Comparison of ENCODE assay signal across 24 cellular contexts in genomic region chr7:158850390-158851174, GRCh38. TPM values are rescaled to one million over a fixed set of nuclear protein-coding genes. Genes with fewer than 3 reads are reported as not detected.
DNase-seq lines count a peak whose midpoint lies in the region; ATAC-seq and TF ChIP-seq lines count a peak whose summit lies in the region.
"Had no signal": no experiment of that assay in that cellular context is flagged by ENCODE, and none has a peak within 500 bp of the region (broad histone marks: within the 10 kb centered on the region; RNA-seq: fewer than 3 reads in every experiment).

No MANE protein-coding gene starts in this region.

- H3K4me3 ChIP-seq in mucosa of stomach (ENCODE audit: low read length) (no peak overlapping the region), MM.1S (ENCODE audit: low read length) (no peak overlapping the region)
- H3K4me3 ChIP-seq: A549, esophagus squamous epithelium, MG63 had no signal

- H3K27me3 ChIP-seq in mucosa of stomach (ENCODE audit: control insufficient read depth, insufficient read depth, low read length) (no peaks in the 10 kb centered on the region), MM.1S (replicated peaks; ENCODE audit: insufficient read depth, low read length) (no peaks in the 10 kb centered on the region)
- H3K27me3 ChIP-seq: esophagus squamous epithelium, MG63 had no signal

- H3K4me1 ChIP-seq in mucosa of stomach (ENCODE audit: control insufficient read depth, insufficient read depth, low read length) (peaks cover 12% of the 10 kb centered on the region), MM.1S (ENCODE audit: low read length) (peaks cover 7% of the 10 kb centered on the region; the same call in 1 of the 2 replicates)

- TF ChIP-seq CTCF in MM.1S (IDR thresholded peaks at IDR 0.05; ENCODE audit: low read length), result no peak

- ATAC-seq in Right ventricle myocardium inferior (peak; percentile 2), left ventricle myocardium superior (peak; percentile 37)
- no peak for ATAC-seq in stimulated activated effector memory CD8-positive, alpha-beta T cell treated with anti-CD3 and anti-CD28 coated beads, Interleukin-12 subunit alpha, Interleukin-12 subunit beta, amount 100 ng/mL, for 72 hours
- ATAC-seq: activated CD4-positive, alpha-beta T cell treated with anti-CD3 and anti-CD28 coated beads for 36 hours; T-helper 17 cell had no signal

- H3K4me3 Mint-ChIP-seq in stimulated activated effector memory CD8-positive, alpha-beta T cell treated with anti-CD3 and anti-CD28 coated beads, Interleukin-12 subunit alpha, Interleukin-12 subunit beta, amount 100 ng/mL, for 72 hours, result no peak overlapping the region
- H3K4me3 Mint-ChIP-seq: activated CD4-positive, alpha-beta T cell treated with anti-CD3 and anti-CD28 coated beads for 36 hours; activated naive CD8-positive, alpha-beta T cell treated with anti-CD3 and anti-CD28 coated beads, Interleukin-2, amount 10 ng/mL, durations not matched to agents 7 days and 5 days; CD4-positive, alpha-beta T cell; stimulated activated naive CD8-positive, alpha-beta T cell treated with anti-CD3 and anti-CD28 coated beads, Interleukin-15, Interleukin-2, amounts not matched to agents 100 ng/mL and 50 ng/mL, for 24 hours; T-helper 17 cell had no signal

- H3K9me3 Mint-ChIP-seq in stimulated activated effector memory CD8-positive, alpha-beta T cell treated with anti-CD3 and anti-CD28 coated beads, Interleukin-12 subunit alpha, Interleukin-12 subunit beta, amount 100 ng/mL, for 72 hours, result no peaks in the 10 kb centered on the region
- H3K9me3 Mint-ChIP-seq: CD4-positive, alpha-beta T cell; stimulated activated naive CD8-positive, alpha-beta T cell treated with anti-CD3 and anti-CD28 coated beads, Interleukin-15, Interleukin-2, amounts not matched to agents 100 ng/mL and 50 ng/mL, for 24 hours had no signal

- no peaks in the 10 kb centered on the region for H3K36me3 ChIP-seq in mucosa of stomach (ENCODE audit: control insufficient read depth, insufficient read depth, low read length)
- no peaks in the 10 kb centered on the region for H3K36me3 ChIP-seq in MM.1S (replicated peaks; ENCODE audit: insufficient read depth, low read length)
- H3K36me3 ChIP-seq: esophagus squamous epithelium, MG63 had no signal

- no peak overlapping the region for H2AFZ ChIP-seq in MM.1S (ENCODE audit: low read length)

- no peaks in the 10 kb centered on the region for H3K79me2 ChIP-seq in MM.1S (ENCODE audit: low read length)

- 0 out of 2 replicates have a peak, but pooled peaks cover 3% of the 10 kb centered on the region for H3F3A ChIP-seq in MM.1S (ENCODE audit: insufficient read depth, low read length)

- peaks cover 19% of the 10 kb centered on the region for H3K4me1 Mint-ChIP-seq in stimulated activated effector memory CD8-positive, alpha-beta T cell treated with anti-CD3 and anti-CD28 coated beads, Interleukin-12 subunit alpha, Interleukin-12 subunit beta, amount 100 ng/mL, for 72 hours

- H3K36me3 Mint-ChIP-seq in stimulated activated effector memory CD8-positive, alpha-beta T cell treated with anti-CD3 and anti-CD28 coated beads, Interleukin-12 subunit alpha, Interleukin-12 subunit beta, amount 100 ng/mL, for 72 hours, result no peaks in the 10 kb centered on the region

- H3K9me2 ChIP-seq in MM.1S (replicated peaks; ENCODE audit: insufficient read depth, low read length), result no peaks in the 10 kb centered on the region

- no peaks in the 10 kb centered on the region for H3K9me3 ChIP-seq in mucosa of stomach (ENCODE audit: control insufficient read depth, low read length)
- no peaks in the 10 kb centered on the region for H3K9me3 ChIP-seq in MM.1S (replicated peaks; ENCODE audit: insufficient read depth, low read length)
- H3K9me3 ChIP-seq: A549, esophagus squamous epithelium had no signal

- DNase-seq in Right ventricle myocardium inferior (ENCODE audit: missing footprints) (no peak), cardiac septum (ENCODE audit: low spot score) (no peak), left ventricle myocardium superior (no peak), NCI-H187 treated with DMSO at 0.1 percent for 48 hours (lab: John Stamatoyannopoulos, UW) (no peak), MM.1S (no peak), T1000 (lab: John Stamatoyannopoulos, UW) (no peak)
- DNase-seq in stimulated activated effector memory CD8-positive, alpha-beta T cell treated with anti-CD3 and anti-CD28 coated beads, Interleukin-12 subunit alpha, Interleukin-12 subunit beta, amount 100 ng/mL, for 72 hours (ENCODE audit: low spot score in 2 of 2), result no peak
- DNase-seq: activated CD4-positive, alpha-beta T cell treated with anti-CD3 and anti-CD28 coated beads for 36 hours; activated effector memory CD4-positive, alpha-beta T cell treated with anti-CD3 and anti-CD28 coated beads, Interleukin-2, amount 50 U/mL, for 16 hours; activated naive CD8-positive, alpha-beta T cell treated with anti-CD3 and anti-CD28 coated beads, Interleukin-2, amount 10 ng/mL, durations not matched to agents 7 days and 5 days; activated T-cell treated with anti-CD3 and anti-CD28 coated beads for 4 hours; AML-193; CD4-positive, alpha-beta T cell; esophagus squamous epithelium; foreskin melanocyte; MG63; NCI-H2029 treated with DMSO at 0.1 percent for 48 hours; NCI-H226; NCI-H748 treated with DMSO at 0.1 percent for 48 hours; RPMI8226; T-helper 17 cell had no signal

- peak overlapping the region; percentile 18 for H3K9ac ChIP-seq in mucosa of stomach (ENCODE audit: low read length)
- no peak overlapping the region for H3K9ac ChIP-seq in MM.1S (ENCODE audit: low read length)

- H4K20me1 ChIP-seq in MM.1S (ENCODE audit: insufficient read depth, low read length), result no peaks in the 10 kb centered on the region

- H3K27ac Mint-ChIP-seq in stimulated activated effector memory CD8-positive, alpha-beta T cell treated with anti-CD3 and anti-CD28 coated beads, Interleukin-12 subunit alpha, Interleukin-12 subunit beta, amount 100 ng/mL, for 72 hours, result no peak overlapping the region
- H3K27ac Mint-ChIP-seq: activated CD4-positive, alpha-beta T cell treated with anti-CD3 and anti-CD28 coated beads for 36 hours; activated naive CD8-positive, alpha-beta T cell treated with anti-CD3 and anti-CD28 coated beads, Interleukin-2, amount 10 ng/mL, durations not matched to agents 7 days and 5 days; CD4-positive, alpha-beta T cell; stimulated activated naive CD8-positive, alpha-beta T cell treated with anti-CD3 and anti-CD28 coated beads, Interleukin-15, Interleukin-2, amounts not matched to agents 100 ng/mL and 50 ng/mL, for 24 hours; T-helper 17 cell had no signal

- no peak overlapping the region for H3K27ac ChIP-seq in MM.1S (ENCODE audit: low read length)
- H3K27ac ChIP-seq: A549 had no signal

- intact Hi-C loops in Right ventricle myocardium inferior (cut with DNase I) (no loop called here), cardiac septum (cut with DNase I) (no loop called here), left ventricle myocardium superior (cut with micrococcal nuclease) (no loop called here)

- no peak overlapping the region for H3K4me2 ChIP-seq in MM.1S (ENCODE audit: low read depth, low read length)
- H3K4me2 ChIP-seq: A549 had no signal

RNA-seq across cellular contexts. Expression of gene DYNC2I1, which starts 5.8 kb away (rescaled TPM):
- 26.6 TPM for total RNA-seq in Right ventricle myocardium inferior
- total RNA-seq in cardiac septum, result 24.8 TPM
- 32.3 TPM for total RNA-seq in left ventricle myocardium superior

RNA-seq across cellular contexts. Expression of gene ESYT2, which starts 21.3 kb away (rescaled TPM):
- total RNA-seq in Right ventricle myocardium inferior (42.5 TPM), cardiac septum (45.6 TPM), left ventricle myocardium superior (44.3 TPM)
